Comparison of ENCODE assay signal across 1 cellular context in genomic region chr2:71000780-71001591, GRCh38.
A peak's percentile ranks its signal among the peaks of the same experiment; 100 is the strongest.
TF ChIP-seq lines count a peak whose summit lies in the region.

No MANE protein-coding gene starts in this region.

TF ChIP-seq in HepG2, 621 proteins besides CTCF, POLR2A, EP300 and RAD21 (continued from another document and continues in another):
- TF ChIP-seq BCL3 (CRISPR knock-in tag; IDR thresholded peaks at IDR 0.05) (no peak; the same call in 1 of the 2 replicates), ZBTB1 (CRISPR knock-in tag; IDR thresholded peaks at IDR 0.05; ENCODE audit: borderline replicate concordance) (no peak), TSC22D2 (CRISPR knock-in tag; IDR thresholded peaks at IDR 0.05; ENCODE audit: borderline replicate concordance) (peak; percentile 70), NFE2 (CRISPR knock-in tag; IDR thresholded peaks at IDR 0.05) (no peak), TP53 (CRISPR knock-in tag; conservative IDR thresholded peaks at IDR 0.05) (no peak), CEBPZ (IDR thresholded peaks at IDR 0.05; ENCODE audit: low read length) (no peak), MAF1 (CRISPR knock-in tag; IDR thresholded peaks at IDR 0.05; ENCODE audit: borderline replicate concordance) (no peak), FOXK1 (CRISPR knock-in tag; IDR thresholded peaks at IDR 0.05; ENCODE audit: borderline replicate concordance, low read depth) (peak; percentile 40; the same call in 1 of the 2 replicates), IRX3 (CRISPR knock-in tag; IDR thresholded peaks at IDR 0.05; ENCODE audit: borderline replicate concordance, low read depth) (peak; percentile 51; the same call in 1 of the 2 replicates), ARID3A (IDR thresholded peaks at IDR 0.05; ENCODE audit: low read depth, low read length) (no peak), ZBTB33 (CRISPR knock-in tag; IDR thresholded peaks at IDR 0.05) (peak; percentile 22; the same call in 1 of the 2 replicates), NR2F6 (IDR thresholded peaks at IDR 0.05) (no peak), NR2F6 (CRISPR knock-in tag; IDR thresholded peaks at IDR 0.05) (peak; percentile 38; the same call in 1 of the 2 replicates), ZNF878 (CRISPR knock-in tag; IDR thresholded peaks at IDR 0.05) (no peak), GABPB1 (CRISPR knock-in tag; IDR thresholded peaks at IDR 0.05) (peak; percentile 94), YEATS2 (CRISPR knock-in tag; IDR thresholded peaks at IDR 0.05; ENCODE audit: borderline replicate concordance) (peak; percentile 74; the same call in 1 of the 2 replicates), NFYC (CRISPR knock-in tag; IDR thresholded peaks at IDR 0.05) (no peak), FOXK2 (IDR thresholded peaks at IDR 0.05) (no peak), U2AF2 (IDR thresholded peaks at IDR 0.05; ENCODE audit: low read depth, low read length) (no peak), RFXAP (CRISPR knock-in tag; IDR thresholded peaks at IDR 0.05; ENCODE audit: borderline replicate concordance) (no peak), ZFP41 (CRISPR knock-in tag; IDR thresholded peaks at IDR 0.05; ENCODE audit: borderline replicate concordance) (no peak), NCOA5 (CRISPR knock-in tag; IDR thresholded peaks at IDR 0.05) (no peak), ZNF746 (CRISPR knock-in tag; IDR thresholded peaks at IDR 0.05) (no peak), TMF1 (CRISPR knock-in tag; IDR thresholded peaks at IDR 0.05; ENCODE audit: low read depth) (no peak), CCDC6 (CRISPR knock-in tag; IDR thresholded peaks at IDR 0.05) (peak; percentile 51; the same call in 1 of the 2 replicates), NCOR1 (IDR thresholded peaks at IDR 0.05; ENCODE audit: borderline replicate concordance, low read length) (no peak), ZNF30 (CRISPR knock-in tag; IDR thresholded peaks at IDR 0.05) (no peak), REPIN1 (CRISPR knock-in tag; IDR thresholded peaks at IDR 0.05; ENCODE audit: borderline replicate concordance, low read depth) (peak; percentile 31; the same call in 1 of the 2 replicates), DMAP1 (CRISPR knock-in tag; IDR thresholded peaks at IDR 0.05) (0 out of 2 replicates have a peak, but pooled peaks have one; percentile 57), CHD2 (IDR thresholded peaks at IDR 0.05; ENCODE audit: low read depth, low read length) (no peak), ZNF598 (CRISPR knock-in tag; IDR thresholded peaks at IDR 0.05; ENCODE audit: borderline replicate concordance) (peak; percentile 95), CREBL2 (CRISPR knock-in tag; IDR thresholded peaks at IDR 0.05; ENCODE audit: borderline replicate concordance) (no peak), RNF219 (CRISPR knock-in tag; IDR thresholded peaks at IDR 0.05) (no peak), ZZZ3 (CRISPR knock-in tag; IDR thresholded peaks at IDR 0.05; ENCODE audit: borderline replicate concordance) (no peak), HOXA3 (CRISPR knock-in tag; IDR thresholded peaks at IDR 0.05) (peak; percentile 79), CBX2 (IDR thresholded peaks at IDR 0.05; ENCODE audit: low read depth, low read length) (no peak), CBX2 (CRISPR knock-in tag; IDR thresholded peaks at IDR 0.05; ENCODE audit: low read depth) (0 out of 2 replicates have a peak, but pooled peaks have one; percentile 44), REST (IDR thresholded peaks at IDR 0.05; ENCODE audit: borderline replicate concordance in 1 of 2, low read depth in 1 of 2, low read length in 2 of 2) (no peak), SMYD3 (CRISPR knock-in tag; IDR thresholded peaks at IDR 0.05) (no peak), CENPT (CRISPR knock-in tag; IDR thresholded peaks at IDR 0.05; ENCODE audit: low read depth) (no peak), FOXJ3 (CRISPR knock-in tag; IDR thresholded peaks at IDR 0.05; ENCODE audit: borderline replicate concordance) (no peak), PPARG (CRISPR knock-in tag; conservative IDR thresholded peaks at IDR 0.05) (0 out of 2 replicates have a peak, but pooled peaks have one; percentile 28), ZNF343 (CRISPR knock-in tag; IDR thresholded peaks at IDR 0.05) (no peak), NBN (conservative IDR thresholded peaks at IDR 0.05) (no peak), NR2C2 (CRISPR knock-in tag; IDR thresholded peaks at IDR 0.05; ENCODE audit: borderline replicate concordance) (peak; percentile 41; the same call in 1 of the 2 replicates), PRDM4 (CRISPR knock-in tag; IDR thresholded peaks at IDR 0.05; ENCODE audit: borderline replicate concordance) (no peak), HES4 (CRISPR knock-in tag; IDR thresholded peaks at IDR 0.05; ENCODE audit: borderline replicate concordance) (no peak), RFX1 (IDR thresholded peaks at IDR 0.05) (no peak)
